20 cellular contexts compared by ENCODE assay signal in the genomic region with DNA sequence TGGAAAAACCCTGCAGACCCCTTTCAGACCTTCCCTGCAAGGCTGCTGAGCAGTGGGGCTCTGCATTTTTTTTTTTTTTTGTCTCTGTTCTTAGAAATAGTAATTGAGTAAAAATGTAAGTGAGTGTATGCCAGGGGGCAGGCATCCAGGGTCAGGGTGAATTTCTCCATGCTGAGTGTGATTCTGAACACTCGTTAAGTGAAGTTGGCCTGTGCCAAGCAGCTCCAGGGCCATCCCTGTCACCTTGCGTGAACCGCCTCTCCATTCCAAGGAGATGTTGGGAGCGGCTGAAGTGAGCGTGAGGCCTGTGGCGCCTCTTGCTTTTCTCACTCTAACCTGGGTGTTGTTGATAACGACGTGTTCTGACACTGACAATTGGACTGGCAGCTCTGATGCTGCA. TPM values are rescaled to one million over a fixed set of nuclear protein-coding genes. Genes with fewer than 3 reads are reported as not detected.
DNase-seq lines count a peak whose midpoint lies in the region; ATAC-seq and TF ChIP-seq lines count a peak whose summit lies in the region.
"Had no signal": no experiment of that assay in that cellular context is flagged by ENCODE, and none has a peak within 500 bp of the region (broad histone marks: within the 10 kb centered on the region; RNA-seq: fewer than 3 reads in every experiment).

No MANE protein-coding gene starts in this region.

- no peaks in the 10 kb centered on the region for H3K36me3 ChIP-seq in esophagus (ENCODE audit: control insufficient read depth in 2 of 2, insufficient read depth in 2 of 2, low read length in 1 of 2)
- peaks cover 0 to 2% of the 10 kb centered on the region in 2 donors for H3K36me3 ChIP-seq in stomach smooth muscle (ENCODE audit: control insufficient read depth in 2 of 2, insufficient read depth in 2 of 2, low read length in 2 of 2)
- no peaks in the 10 kb centered on the region for H3K36me3 ChIP-seq in stomach

- H3K27me3 ChIP-seq in esophagus (ENCODE audit: control insufficient read depth in 1 of 2, insufficient read depth in 2 of 2, low read length in 2 of 2) (no peaks in the 10 kb centered on the region), stomach smooth muscle (ENCODE audit: control insufficient read depth in 1 of 2, insufficient read depth in 2 of 2, low read length in 2 of 2) (no peaks in the 10 kb centered on the region), stomach (no peaks in the 10 kb centered on the region)

- DNase-seq in EL = peak; percentile 45
- no peak for DNase-seq in mesothelial cell of epicardium (ENCODE audit: low spot score in 2 of 2, unreplicated experiment in 2 of 2)
- DNase-seq in NCI-H2029 treated with DMSO at 0.1 percent for 48 hours (lab: John Stamatoyannopoulos, UW) = no peak
- no peak for DNase-seq in stomach
- DNase-seq: activated CD4-positive, alpha-beta T cell treated with anti-CD3 and anti-CD28 coated beads for 4 hours; COR-L47; naive thymus-derived CD4-positive, alpha-beta T cell; NCI-H2227 treated with DMSO at 0.1 percent for 48 hours; retina; stimulated activated CD4-positive, alpha-beta T cell treated with anti-CD3 and anti-CD28 coated beads, Interleukin-4, amount 100 ng/mL, for 1 hour; stimulated activated CD8-positive, alpha-beta memory T cell treated with anti-CD3 and anti-CD28 coated beads, Interleukin-4, amount 100 ng/mL, for 48 hours; T1000 had no signal

- TF ChIP-seq EP300 in stomach (IDR thresholded peaks at IDR 0.05) = no peak

- H3K9me3 Mint-ChIP-seq in mesothelial cell of epicardium = no peaks in the 10 kb centered on the region
- H3K9me3 Mint-ChIP-seq: activated naive CD4-positive, alpha-beta T cell treated with anti-CD3 and anti-CD28 coated beads, Interleukin-2, amount 50 U/mL, for 72 hours; central memory CD8-positive, alpha-beta T cell; naive thymus-derived CD4-positive, alpha-beta T cell; type B pancreatic cell had no signal

- H3K4me1 Mint-ChIP-seq in mesothelial cell of epicardium = peaks cover 36% of the 10 kb centered on the region
- H3K4me1 Mint-ChIP-seq: central memory CD8-positive, alpha-beta T cell; naive thymus-derived CD4-positive, alpha-beta T cell had no signal

- intact Hi-C loops in stomach (cut with DNase I; ENCODE audit: low total_unique reads) = no loop called here

- WGBS in esophagus, 2 donors = 48 to 71% methylated on average over 8 of the region's 8 CpGs
- WGBS in stomach, 5 donors = 73 to 91% (median 85%) methylated on average over 8 of the region's 8 CpGs

- ATAC-seq in GM19351 (IDR thresholded peaks at IDR 0.05; ENCODE audit: unreplicated experiment) (no peak), GM21717 (IDR thresholded peaks at IDR 0.05; ENCODE audit: unreplicated experiment) (no peak)
- ATAC-seq: activated naive CD4-positive, alpha-beta T cell treated with anti-CD3 and anti-CD28 coated beads, Interleukin-2, amount 50 U/mL, for 72 hours; naive thymus-derived CD4-positive, alpha-beta T cell had no signal

- H3K4me3 ChIP-seq in esophagus (ENCODE audit: low read depth in 1 of 2, low read length in 2 of 2) = no peak overlapping the region
- H3K4me3 ChIP-seq in stomach smooth muscle (ENCODE audit: low read length in 2 of 2) = peak overlapping the region in 1 of 2 donors; percentile 1
- no peak overlapping the region for H3K4me3 ChIP-seq in stomach

- TF ChIP-seq POLR2A in stomach (IDR thresholded peaks at IDR 0.05) = no peak

- H3K9me3 ChIP-seq in esophagus (ENCODE audit: control insufficient read depth in 2 of 2, insufficient read depth in 1 of 2, low read depth in 1 of 2, low read length in 1 of 2) (no peaks in the 10 kb centered on the region), stomach smooth muscle (ENCODE audit: control insufficient read depth in 2 of 2, low read length in 2 of 2) (no peaks in the 10 kb centered on the region), stomach (no peaks in the 10 kb centered on the region)

- peaks cover 9% of the 10 kb centered on the region for H3K36me3 Mint-ChIP-seq in mesothelial cell of epicardium
- H3K36me3 Mint-ChIP-seq: naive thymus-derived CD4-positive, alpha-beta T cell had no signal

- H3K27ac ChIP-seq in esophagus (ENCODE audit: low read depth in 2 of 2, low read length in 1 of 2) (peak overlapping the region; percentile 57 to 59), stomach smooth muscle (ENCODE audit: low read length) (peak overlapping the region; percentile 60), stomach (peak overlapping the region in 2 of 5 donors; percentile 36 to 52)
- H3K27ac ChIP-seq: KMS-11 had no signal

- peak overlapping the region in 1 of 2 donors; percentile 21 for H3K9ac ChIP-seq in stomach smooth muscle (ENCODE audit: low read length in 2 of 2)
- H3K9ac ChIP-seq: KMS-11 had no signal

- no peaks in the 10 kb centered on the region for H3K4me1 ChIP-seq in esophagus (ENCODE audit: control insufficient read depth in 2 of 2, insufficient read depth in 2 of 2, low read length in 1 of 2)
- H3K4me1 ChIP-seq in stomach smooth muscle (ENCODE audit: control insufficient read depth, insufficient read depth, low read length) = peaks cover 48% of the 10 kb centered on the region
- H3K4me1 ChIP-seq in stomach = peaks cover 25 to 60% (median 39%) of the 10 kb centered on the region in 4 donors

- peak overlapping the region; percentile 24 for H3K27ac Mint-ChIP-seq in mesothelial cell of epicardium
- H3K27ac Mint-ChIP-seq: activated naive CD4-positive, alpha-beta T cell treated with anti-CD3 and anti-CD28 coated beads, Interleukin-2, amount 50 U/mL, for 72 hours; naive thymus-derived CD4-positive, alpha-beta T cell; type B pancreatic cell had no signal

- no peak overlapping the region for H3K4me3 Mint-ChIP-seq in mesothelial cell of epicardium
- H3K4me3 Mint-ChIP-seq: central memory CD8-positive, alpha-beta T cell; naive thymus-derived CD4-positive, alpha-beta T cell; type B pancreatic cell had no signal

- no peaks in the 10 kb centered on the region for H3K27me3 Mint-ChIP-seq in mesothelial cell of epicardium (ENCODE audit: low read depth)
- H3K27me3 Mint-ChIP-seq: central memory CD8-positive, alpha-beta T cell; type B pancreatic cell had no signal

- TF ChIP-seq CTCF in mesothelial cell of epicardium (IDR thresholded peaks at IDR 0.05; ENCODE audit: unreplicated experiment) (no peak), stomach (IDR thresholded peaks at IDR 0.05) (no peak)

RNA-seq across cellular contexts. Expression of a gene that starts 20.5 kb away (rescaled TPM):
- polyA plus RNA-seq in esophagus = under 1 TPM; 0.16 to 0.34 TPM
- 45.3 to 51.0 TPM (median 50.6 TPM) in 3 replicates for total RNA-seq in mesothelial cell of epicardium
- total RNA-seq in stomach = 10 to 100 TPM in 2 of 5 donors, 1 to 10 TPM in 2, not detected in 1; 1.2 to 13.6 (median 7.2) TPM
- polyA plus RNA-seq in stomach = 1 to 10 TPM in 2 of 3 donors, under 1 TPM in 1; 0.35 to 3.2 (median 2.3) TPM
- total RNA-seq: naive thymus-derived CD4-positive, alpha-beta T cell had no signal
- polyA plus RNA-seq: naive thymus-derived CD4-positive, alpha-beta T cell had no signal
